In genomic region chr2:172896541-172897144, GRCh38 we compare ENCODE assay signal across 21 cellular contexts.
"Had no signal": no experiment of that assay in that cellular context is flagged by ENCODE, and none has a peak within 500 bp of the region (broad histone marks: within the 10 kb centered on the region; RNA-seq: fewer than 3 reads in every experiment).

No MANE protein-coding gene starts in this region.

- H3K36me3 ChIP-seq: MG63, SJSA1 had no signal

- H3K4me1 ChIP-seq: SJSA1 had no signal

- DNase-seq: IMR-90, Karpas-422, KG1, MG63, NCI-H1092 treated with DMSO at 0.1 percent for 48 hours, NCI-H1436, NCI-H187, NCI-H2029, NCI-H2081 treated with DMSO at 0.1 percent for 48 hours, NCI-H2171 treated with DMSO at 0.1 percent for 48 hours, NCI-H345, NCI-H446 treated with DMSO at 0.1 percent for 48 hours, NCI-H510A treated with DMSO at 0.1 percent for 48 hours, NCI-H69, NCI-H774, Right ventricle myocardium superior, RPMI8226, SIG-M5 had no signal

- ATAC-seq: HepG2 had no signal

- H3K9me3 ChIP-seq: MG63, SJSA1 had no signal

- H3K4me3 ChIP-seq: MG63, SJSA1, SK-N-MC had no signal
